26 cellular contexts compared by ENCODE assay signal in genomic region chr17:32720671-32721070, GRCh38.
"Had no signal": no experiment of that assay in that cellular context is flagged by ENCODE, and none has a peak within 500 bp of the region (broad histone marks: within the 10 kb centered on the region; RNA-seq: fewer than 3 reads in every experiment).

No MANE protein-coding gene starts in this region.

- H3K4me3 ChIP-seq: esophagus muscularis mucosa, gastroesophageal sphincter, heart left ventricle, hepatocyte, lower lobe of right lung, pancreas, right lobe of liver, smooth muscle cell, testis, tibial artery, upper lobe of left lung had no signal

- H3K27ac ChIP-seq: epithelial cell of prostate, esophagus muscularis mucosa, foreskin keratinocyte, gastroesophageal sphincter, heart left ventricle, hepatocyte, lower lobe of right lung, neutrophil, pancreas, right lobe of liver, testis, tibial artery, upper lobe of left lung had no signal

- H3K36me3 ChIP-seq: neutrophil, right lobe of liver had no signal

- H3K4me1 ChIP-seq: esophagus muscularis mucosa, foreskin keratinocyte, gastroesophageal sphincter, heart left ventricle, lower lobe of right lung, pancreas, right lobe of liver, testis, tibial artery, upper lobe of left lung had no signal

- ATAC-seq: foreskin keratinocyte; gastroesophageal sphincter; heart left ventricle; left ventricle myocardium superior; lower lobe of right lung; natural killer cell; pancreas; right lobe of liver; stimulated activated naive CD8-positive, alpha-beta T cell treated with anti-CD3 and anti-CD28 coated beads, Interleukin-15, amount 100 ng/mL, for 72 hours had no signal

- DNase-seq: cerebellar nuclear complex; effector CD8-positive, alpha-beta T cell; endodermal cell; foreskin keratinocyte; heart left ventricle; kidney; left ventricle myocardium superior; lower lobe of right lung; natural killer cell; pancreas; right lobe of liver; stimulated activated CD4-positive, alpha-beta T cell treated with anti-CD3 and anti-CD28 coated beads, Interleukin-12 subunit alpha, Interleukin-12 subunit beta, amount 100 ng/mL, for 4 hours; stimulated activated CD4-positive, alpha-beta T cell treated with anti-CD3 and anti-CD28 coated beads, Interleukin-1b, Interleukin-23, amount 100 ng/mL, for 48 hours; stimulated activated CD4-positive, alpha-beta T cell treated with anti-CD3 and anti-CD28 coated beads, Interleukin-4, amount 100 ng/mL, for 1 hour; stimulated activated CD8-positive, alpha-beta memory T cell treated with anti-CD3 and anti-CD28 coated beads, Interleukin-4, amount 100 ng/mL, for 48 hours; stimulated activated naive CD4-positive, alpha-beta T cell; stimulated activated naive CD8-positive, alpha-beta T cell treated with anti-CD3 and anti-CD28 coated beads, Interleukin-15, amount 100 ng/mL, for 72 hours; testis; tibial artery; upper lobe of left lung had no signal

- H3K27me3 ChIP-seq: esophagus muscularis mucosa, foreskin keratinocyte, gastroesophageal sphincter, heart left ventricle, hepatocyte, neutrophil, pancreas, right lobe of liver, testis, tibial artery, upper lobe of left lung had no signal

- H2AFZ ChIP-seq: hepatocyte had no signal

- H3K9me3 ChIP-seq: esophagus muscularis mucosa, lower lobe of right lung, neutrophil, pancreas, right lobe of liver, testis, tibial artery had no signal

- H3K4me2 ChIP-seq: hepatocyte, smooth muscle cell had no signal

- H3K79me2 ChIP-seq: hepatocyte had no signal
